Comparison of ENCODE assay signal across 1 cellular context in the genomic region with DNA sequence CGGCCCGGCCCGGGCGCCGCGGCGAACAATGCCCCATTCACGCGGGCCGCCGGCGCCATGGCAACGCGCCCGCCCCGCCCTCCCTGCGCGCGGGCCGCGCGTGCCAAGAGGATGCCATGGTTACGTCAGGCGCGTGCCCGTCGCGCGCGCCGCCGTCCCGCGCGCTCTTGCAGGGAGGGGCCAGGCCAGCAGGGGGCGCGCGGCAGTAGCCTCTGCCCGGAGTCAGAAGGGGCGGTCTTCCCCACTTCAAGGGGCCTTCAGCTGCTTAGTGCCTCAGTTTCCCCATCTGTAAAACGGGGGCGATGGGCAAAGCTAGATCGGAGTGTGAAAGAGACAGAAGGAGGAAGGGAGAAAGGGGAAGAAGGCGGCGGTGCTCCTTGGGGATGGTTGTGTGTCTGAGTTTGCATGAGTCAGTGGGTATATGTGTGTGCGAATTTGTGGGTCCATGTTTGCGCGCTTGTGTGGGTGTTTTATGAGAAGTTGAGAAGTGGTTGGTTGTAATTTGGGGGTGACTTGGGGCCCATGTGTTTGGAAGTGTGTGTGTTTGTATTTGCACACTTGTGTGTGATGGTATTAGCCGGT.
A peak's percentile ranks its signal among the peaks of the same experiment; 100 is the strongest.
TF ChIP-seq lines count a peak whose summit lies in the region.

No MANE protein-coding gene starts in this region.

TF ChIP-seq in HepG2, 621 proteins besides CTCF, POLR2A, EP300 and RAD21 (continued from another document and continues in another):
- TF ChIP-seq KLF15 (CRISPR knock-in tag; IDR thresholded peaks at IDR 0.05; ENCODE audit: borderline replicate concordance) (no peak), STAG1 (CRISPR knock-in tag; IDR thresholded peaks at IDR 0.05) (peak; percentile 86), SOX6 (IDR thresholded peaks at IDR 0.05) (no peak), SOX6 (CRISPR knock-in tag; IDR thresholded peaks at IDR 0.05) (0 out of 2 replicates have a peak, but pooled peaks have one; percentile 9), MXD4 (CRISPR knock-in tag; IDR thresholded peaks at IDR 0.05) (no peak; the same call in 1 of the 2 replicates), POLR2G (IDR thresholded peaks at IDR 0.05; ENCODE audit: low read depth, low read length) (no peak), ZBTB3 (CRISPR knock-in tag; IDR thresholded peaks at IDR 0.05; ENCODE audit: borderline replicate concordance, low read depth) (no peak), SETDB1 (CRISPR knock-in tag; IDR thresholded peaks at IDR 0.05; ENCODE audit: borderline replicate concordance) (no peak), ZSCAN25 (CRISPR knock-in tag; IDR thresholded peaks at IDR 0.05) (no peak), ZNF451 (CRISPR knock-in tag; IDR thresholded peaks at IDR 0.05) (no peak), ATM (IDR thresholded peaks at IDR 0.05; ENCODE audit: borderline replicate concordance) (no peak), JDP2 (CRISPR knock-in tag; IDR thresholded peaks at IDR 0.05; ENCODE audit: borderline replicate concordance) (no peak), GABPA (IDR thresholded peaks at IDR 0.05; ENCODE audit: low read depth, low read length) (no peak), GABPA (CRISPR knock-in tag; IDR thresholded peaks at IDR 0.05; ENCODE audit: low read depth) (no peak), MIER3 (CRISPR knock-in tag; IDR thresholded peaks at IDR 0.05; ENCODE audit: borderline replicate concordance) (peak; percentile 39; the same call in 1 of the 2 replicates), ZNF792 (CRISPR knock-in tag; IDR thresholded peaks at IDR 0.05) (no peak), SP2 (CRISPR knock-in tag; IDR thresholded peaks at IDR 0.05) (no peak), ZNF224 (CRISPR knock-in tag; IDR thresholded peaks at IDR 0.05) (no peak), TEAD3 (CRISPR knock-in tag; optimal IDR thresholded peaks at IDR 0.05; ENCODE audit: borderline replicate concordance) (peak; percentile 83), PPARG (CRISPR knock-in tag; conservative IDR thresholded peaks at IDR 0.05) (no peak), MATR3 (CRISPR knock-in tag; IDR thresholded peaks at IDR 0.05) (no peak), ETV6 (CRISPR knock-in tag; conservative IDR thresholded peaks at IDR 0.05) (peak; percentile 61; the same call in 1 of the 2 replicates), CREB1 (IDR thresholded peaks at IDR 0.05) (peak; percentile 13; the same call in 1 of the 2 replicates), CREB1 (CRISPR knock-in tag; IDR thresholded peaks at IDR 0.05) (no peak), TBX2 (CRISPR knock-in tag; IDR thresholded peaks at IDR 0.05; ENCODE audit: borderline replicate concordance) (peak; percentile 36; the same call in 1 of the 2 replicates), THAP11 (CRISPR knock-in tag; IDR thresholded peaks at IDR 0.05) (peak; percentile 58), ZNF879 (CRISPR knock-in tag; IDR thresholded peaks at IDR 0.05) (no peak), KAT8 (CRISPR knock-in tag; IDR thresholded peaks at IDR 0.05) (peak; percentile 45; the same call in 1 of the 2 replicates), TRIM24 (CRISPR knock-in tag; IDR thresholded peaks at IDR 0.05) (no peak), MEIS2 (CRISPR knock-in tag; IDR thresholded peaks at IDR 0.05) (peak; percentile 57; the same call in 1 of the 2 replicates), MTA1 (CRISPR knock-in tag; IDR thresholded peaks at IDR 0.05; ENCODE audit: borderline replicate concordance) (peak; percentile 58; the same call in 1 of the 2 replicates), CBX2 (IDR thresholded peaks at IDR 0.05; ENCODE audit: low read depth, low read length) (no peak), CBX2 (CRISPR knock-in tag; IDR thresholded peaks at IDR 0.05; ENCODE audit: low read depth) (no peak), ZNF501 (CRISPR knock-in tag; IDR thresholded peaks at IDR 0.05) (0 out of 2 replicates have a peak, but pooled peaks have one; percentile 58), GLI4 (CRISPR knock-in tag; IDR thresholded peaks at IDR 0.05; ENCODE audit: borderline replicate concordance) (no peak), RFX5 (IDR thresholded peaks at IDR 0.05; ENCODE audit: low read depth, low read length) (0 out of 2 replicates have a peak, but pooled peaks have one; percentile 6), KAT7 (CRISPR knock-in tag; IDR thresholded peaks at IDR 0.05; ENCODE audit: borderline replicate concordance) (no peak), ZNF562 (CRISPR knock-in tag; IDR thresholded peaks at IDR 0.05; ENCODE audit: borderline replicate concordance) (no peak), ZNF790 (CRISPR knock-in tag; IDR thresholded peaks at IDR 0.05; ENCODE audit: borderline replicate concordance) (no peak), RARA (CRISPR knock-in tag; IDR thresholded peaks at IDR 0.05) (0 out of 2 replicates have a peak, but pooled peaks have one; percentile 20)
- TF ChIP-seq, protein P1, sequence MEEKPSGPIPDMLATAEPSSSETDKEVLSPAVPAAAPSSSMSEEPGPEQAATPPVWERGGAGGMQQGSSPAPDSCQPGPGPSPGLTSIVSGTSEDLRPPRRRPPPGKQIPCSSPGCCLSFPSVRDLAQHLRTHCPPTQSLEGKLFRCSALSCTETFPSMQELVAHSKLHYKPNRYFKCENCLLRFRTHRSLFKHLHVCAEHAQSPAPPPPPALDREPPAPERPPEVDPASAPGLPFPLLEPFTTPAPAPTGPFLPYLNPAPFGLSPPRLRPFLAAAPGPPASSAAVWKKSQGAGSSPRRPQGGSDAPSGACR (CRISPR knock-in tag; IDR thresholded peaks at IDR 0.05), result no peak
- TF ChIP-seq, protein P2, sequence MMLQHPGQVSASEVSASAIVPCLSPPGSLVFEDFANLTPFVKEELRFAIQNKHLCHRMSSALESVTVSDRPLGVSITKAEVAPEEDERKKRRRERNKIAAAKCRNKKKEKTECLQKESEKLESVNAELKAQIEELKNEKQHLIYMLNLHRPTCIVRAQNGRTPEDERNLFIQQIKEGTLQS (CRISPR knock-in tag; IDR thresholded peaks at IDR 0.05), result peak; percentile 68
- TF ChIP-seq, protein P3, sequence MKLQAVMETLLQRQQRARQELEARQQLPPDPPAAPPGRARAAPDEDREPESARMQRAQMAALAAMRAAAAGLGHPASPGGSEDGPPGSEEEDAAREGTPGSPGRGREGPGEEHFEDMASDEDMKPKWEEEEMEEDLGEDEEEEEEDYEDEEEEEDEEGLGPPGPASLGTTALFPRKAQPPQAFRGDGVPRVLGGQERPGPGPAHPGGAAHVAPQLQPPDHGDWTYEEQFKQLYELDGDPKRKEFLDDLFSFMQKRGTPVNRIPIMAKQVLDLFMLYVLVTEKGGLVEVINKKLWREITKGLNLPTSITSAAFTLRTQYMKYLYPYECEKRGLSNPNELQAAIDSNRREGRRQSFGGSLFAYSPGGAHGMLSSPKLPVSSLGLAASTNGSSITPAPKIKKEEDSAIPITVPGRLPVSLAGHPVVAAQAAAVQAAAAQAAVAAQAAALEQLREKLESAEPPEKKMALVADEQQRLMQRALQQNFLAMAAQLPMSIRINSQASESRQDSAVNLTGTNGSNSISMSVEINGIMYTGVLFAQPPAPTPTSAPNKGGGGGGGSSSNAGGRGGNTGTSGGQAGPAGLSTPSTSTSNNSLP (IDR thresholded peaks at IDR 0.05; ENCODE audit: low read depth, low read length), result no peak
- TF ChIP-seq, protein P4, sequence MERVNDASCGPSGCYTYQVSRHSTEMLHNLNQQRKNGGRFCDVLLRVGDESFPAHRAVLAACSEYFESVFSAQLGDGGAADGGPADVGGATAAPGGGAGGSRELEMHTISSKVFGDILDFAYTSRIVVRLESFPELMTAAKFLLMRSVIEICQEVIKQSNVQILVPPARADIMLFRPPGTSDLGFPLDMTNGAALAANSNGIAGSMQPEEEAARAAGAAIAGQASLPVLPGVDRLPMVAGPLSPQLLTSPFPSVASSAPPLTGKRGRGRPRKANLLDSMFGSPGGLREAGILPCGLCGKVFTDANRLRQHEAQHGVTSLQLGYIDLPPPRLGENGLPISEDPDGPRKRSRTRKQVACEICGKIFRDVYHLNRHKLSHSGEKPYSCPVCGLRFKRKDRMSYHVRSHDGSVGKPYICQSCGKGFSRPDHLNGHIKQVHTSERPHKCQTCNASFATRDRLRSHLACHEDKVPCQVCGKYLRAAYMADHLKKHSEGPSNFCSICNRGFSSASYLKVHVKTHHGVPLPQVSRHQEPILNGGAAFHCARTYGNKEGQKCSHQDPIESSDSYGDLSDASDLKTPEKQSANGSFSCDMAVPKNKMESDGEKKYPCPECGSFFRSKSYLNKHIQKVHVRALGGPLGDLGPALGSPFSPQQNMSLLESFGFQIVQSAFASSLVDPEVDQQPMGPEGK (CRISPR knock-in tag; IDR thresholded peaks at IDR 0.05), result peak; percentile 40; the same call in 1 of the 2 replicates
- TF ChIP-seq, protein P5, sequence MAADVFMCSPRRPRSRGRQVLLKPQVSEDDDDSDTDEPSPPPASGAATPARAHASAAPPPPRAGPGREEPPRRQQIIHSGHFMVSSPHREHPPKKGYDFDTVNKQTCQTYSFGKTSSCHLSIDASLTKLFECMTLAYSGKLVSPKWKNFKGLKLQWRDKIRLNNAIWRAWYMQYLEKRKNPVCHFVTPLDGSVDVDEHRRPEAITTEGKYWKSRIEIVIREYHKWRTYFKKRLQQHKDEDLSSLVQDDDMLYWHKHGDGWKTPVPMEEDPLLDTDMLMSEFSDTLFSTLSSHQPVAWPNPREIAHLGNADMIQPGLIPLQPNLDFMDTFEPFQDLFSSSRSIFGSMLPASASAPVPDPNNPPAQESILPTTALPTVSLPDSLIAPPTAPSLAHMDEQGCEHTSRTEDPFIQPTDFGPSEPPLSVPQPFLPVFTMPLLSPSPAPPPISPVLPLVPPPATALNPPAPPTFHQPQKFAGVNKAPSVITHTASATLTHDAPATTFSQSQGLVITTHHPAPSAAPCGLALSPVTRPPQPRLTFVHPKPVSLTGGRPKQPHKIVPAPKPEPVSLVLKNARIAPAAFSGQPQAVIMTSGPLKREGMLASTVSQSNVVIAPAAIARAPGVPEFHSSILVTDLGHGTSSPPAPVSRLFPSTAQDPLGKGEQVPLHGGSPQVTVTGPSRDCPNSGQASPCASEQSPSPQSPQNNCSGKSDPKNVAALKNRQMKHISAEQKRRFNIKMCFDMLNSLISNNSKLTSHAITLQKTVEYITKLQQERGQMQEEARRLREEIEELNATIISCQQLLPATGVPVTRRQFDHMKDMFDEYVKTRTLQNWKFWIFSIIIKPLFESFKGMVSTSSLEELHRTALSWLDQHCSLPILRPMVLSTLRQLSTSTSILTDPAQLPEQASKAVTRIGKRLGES (CRISPR knock-in tag; IDR thresholded peaks at IDR 0.05; ENCODE audit: borderline replicate concordance), result no peak
- TF ChIP-seq, protein P6, sequence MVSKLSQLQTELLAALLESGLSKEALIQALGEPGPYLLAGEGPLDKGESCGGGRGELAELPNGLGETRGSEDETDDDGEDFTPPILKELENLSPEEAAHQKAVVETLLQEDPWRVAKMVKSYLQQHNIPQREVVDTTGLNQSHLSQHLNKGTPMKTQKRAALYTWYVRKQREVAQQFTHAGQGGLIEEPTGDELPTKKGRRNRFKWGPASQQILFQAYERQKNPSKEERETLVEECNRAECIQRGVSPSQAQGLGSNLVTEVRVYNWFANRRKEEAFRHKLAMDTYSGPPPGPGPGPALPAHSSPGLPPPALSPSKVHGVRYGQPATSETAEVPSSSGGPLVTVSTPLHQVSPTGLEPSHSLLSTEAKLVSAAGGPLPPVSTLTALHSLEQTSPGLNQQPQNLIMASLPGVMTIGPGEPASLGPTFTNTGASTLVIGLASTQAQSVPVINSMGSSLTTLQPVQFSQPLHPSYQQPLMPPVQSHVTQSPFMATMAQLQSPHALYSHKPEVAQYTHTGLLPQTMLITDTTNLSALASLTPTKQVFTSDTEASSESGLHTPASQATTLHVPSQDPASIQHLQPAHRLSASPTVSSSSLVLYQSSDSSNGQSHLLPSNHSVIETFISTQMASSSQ (IDR thresholded peaks at IDR 0.05; ENCODE audit: low read depth), result no peak
- TF ChIP-seq, protein P6 (CRISPR knock-in tag; IDR thresholded peaks at IDR 0.05; ENCODE audit: borderline replicate concordance), result peak; percentile 51; the same call in 1 of the 2 replicates
- TF ChIP-seq, protein P7, sequence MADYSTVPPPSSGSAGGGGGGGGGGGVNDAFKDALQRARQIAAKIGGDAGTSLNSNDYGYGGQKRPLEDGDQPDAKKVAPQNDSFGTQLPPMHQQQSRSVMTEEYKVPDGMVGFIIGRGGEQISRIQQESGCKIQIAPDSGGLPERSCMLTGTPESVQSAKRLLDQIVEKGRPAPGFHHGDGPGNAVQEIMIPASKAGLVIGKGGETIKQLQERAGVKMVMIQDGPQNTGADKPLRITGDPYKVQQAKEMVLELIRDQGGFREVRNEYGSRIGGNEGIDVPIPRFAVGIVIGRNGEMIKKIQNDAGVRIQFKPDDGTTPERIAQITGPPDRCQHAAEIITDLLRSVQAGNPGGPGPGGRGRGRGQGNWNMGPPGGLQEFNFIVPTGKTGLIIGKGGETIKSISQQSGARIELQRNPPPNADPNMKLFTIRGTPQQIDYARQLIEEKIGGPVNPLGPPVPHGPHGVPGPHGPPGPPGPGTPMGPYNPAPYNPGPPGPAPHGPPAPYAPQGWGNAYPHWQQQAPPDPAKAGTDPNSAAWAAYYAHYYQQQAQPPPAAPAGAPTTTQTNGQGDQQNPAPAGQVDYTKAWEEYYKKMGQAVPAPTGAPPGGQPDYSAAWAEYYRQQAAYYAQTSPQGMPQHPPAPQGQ (CRISPR knock-in tag; IDR thresholded peaks at IDR 0.05; ENCODE audit: borderline replicate concordance), result no peak
- TF ChIP-seq, protein P8, sequence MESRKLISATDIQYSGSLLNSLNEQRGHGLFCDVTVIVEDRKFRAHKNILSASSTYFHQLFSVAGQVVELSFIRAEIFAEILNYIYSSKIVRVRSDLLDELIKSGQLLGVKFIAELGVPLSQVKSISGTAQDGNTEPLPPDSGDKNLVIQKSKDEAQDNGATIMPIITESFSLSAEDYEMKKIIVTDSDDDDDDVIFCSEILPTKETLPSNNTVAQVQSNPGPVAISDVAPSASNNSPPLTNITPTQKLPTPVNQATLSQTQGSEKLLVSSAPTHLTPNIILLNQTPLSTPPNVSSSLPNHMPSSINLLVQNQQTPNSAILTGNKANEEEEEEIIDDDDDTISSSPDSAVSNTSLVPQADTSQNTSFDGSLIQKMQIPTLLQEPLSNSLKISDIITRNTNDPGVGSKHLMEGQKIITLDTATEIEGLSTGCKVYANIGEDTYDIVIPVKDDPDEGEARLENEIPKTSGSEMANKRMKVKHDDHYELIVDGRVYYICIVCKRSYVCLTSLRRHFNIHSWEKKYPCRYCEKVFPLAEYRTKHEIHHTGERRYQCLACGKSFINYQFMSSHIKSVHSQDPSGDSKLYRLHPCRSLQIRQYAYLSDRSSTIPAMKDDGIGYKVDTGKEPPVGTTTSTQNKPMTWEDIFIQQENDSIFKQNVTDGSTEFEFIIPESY (CRISPR knock-in tag; IDR thresholded peaks at IDR 0.05), result peak; percentile 63; the same call in 1 of the 2 replicates
